Comparison of ENCODE assay signal across 8 cellular contexts in genomic region chr7:97117035-97117371, GRCh38. TPM values are rescaled to one million over a fixed set of nuclear protein-coding genes. Genes with fewer than 3 reads are reported as not detected.
DNase-seq lines count a peak whose midpoint lies in the region; ATAC-seq and TF ChIP-seq lines count a peak whose summit lies in the region.

No MANE protein-coding gene starts in this region.

- no TSS peak for BruUV-seq in PC-3 (replicated peaks; lab: Mats Ljungman, UMichigan)

- H3K27ac ChIP-seq in CD4-positive, CD25-positive, alpha-beta regulatory T cell (ENCODE audit: insufficient read depth, low read length, poor library complexity, severe bottlenecking) = peak overlapping the region; percentile 73
- H3K27ac ChIP-seq in PC-3 (ENCODE audit: low read length) (no peak overlapping the region), neural progenitor cell (no peak overlapping the region)

- no peaks in the 10 kb centered on the region for H3K27me3 ChIP-seq in CD4-positive, CD25-positive, alpha-beta regulatory T cell (ENCODE audit: control insufficient read depth, insufficient read depth, low read length)
- H3K27me3 ChIP-seq in PC-3 (ENCODE audit: low read length) (no peaks in the 10 kb centered on the region), neural progenitor cell (no peaks in the 10 kb centered on the region)

- H3K9ac ChIP-seq in PC-3 (ENCODE audit: low read length) = peak overlapping the region; percentile 12; the same call in 1 of the 2 replicates
- no peak overlapping the region for H3K9ac ChIP-seq in neural progenitor cell

- intact Hi-C loops in PC-3 (cut with micrococcal nuclease) = no loop called here

- H3K79me2 ChIP-seq in PC-3 (ENCODE audit: low read length) (peaks cover 30% of the 10 kb centered on the region), neural progenitor cell (ENCODE audit: low read depth) (peaks cover 43% of the 10 kb centered on the region)

- POLR2A ChIA-PET in PC-3 (lab: Charles Lee; ENCODE audit: unreplicated experiment) = no interaction called here

- H3K9me3 ChIP-seq in CD4-positive, CD25-positive, alpha-beta regulatory T cell (ENCODE audit: control insufficient read depth in 2 of 2, low read length in 2 of 2) = no peaks in the 10 kb centered on the region
- no peaks in the 10 kb centered on the region for H3K9me3 ChIP-seq in PC-3 (ENCODE audit: low read length)
- H3K9me3 ChIP-seq in neural progenitor cell (ENCODE audit: low read depth) = no peaks in the 10 kb centered on the region

- H2AFZ ChIP-seq in PC-3 (ENCODE audit: low read length) (peak overlapping the region; percentile 83), neural progenitor cell (replicated peaks) (peak overlapping the region; percentile 78)

- no peak for DNase-seq in CD4-positive, CD25-positive, alpha-beta regulatory T cell
- DNase-seq in PC-3 = no peak
- DNase-seq in epithelial cell of esophagus (ENCODE audit: low read depth) = no peak
- no peak for DNase-seq in neural progenitor cell (ENCODE audit: low spot score)
- DNase-seq in AG08395 (ENCODE audit: low spot score) = no peak
- DNase-seq in stimulated activated CD4-positive, alpha-beta T cell treated with anti-CD3 and anti-CD28 coated beads, Interleukin-4, amount 100 ng/mL, for 4 hours = no peak

- TF ChIP-seq CTCF in PC-3 (conservative IDR thresholded peaks at IDR 0.05; ENCODE audit: low read depth, low read length) (no peak), epithelial cell of esophagus (IDR thresholded peaks at IDR 0.05; ENCODE audit: insufficient read depth, low read depth, low read length, missing control alignments) (no peak), neural progenitor cell (IDR thresholded peaks at IDR 0.05) (no peak)

- peak overlapping the region; percentile 69 for H3K4me3 ChIP-seq in CD4-positive, CD25-positive, alpha-beta regulatory T cell (ENCODE audit: low read depth, low read length)
- H3K4me3 ChIP-seq in PC-3 (ENCODE audit: low read length) (peak overlapping the region; percentile 66; the same call in 1 of the 2 replicates), epithelial cell of esophagus (ENCODE audit: low read length) (peak overlapping the region; percentile 100), neural progenitor cell (peak overlapping the region; percentile 74)

- no peaks in the 10 kb centered on the region for H3K9me2 ChIP-seq in PC-3 (replicated peaks; ENCODE audit: low read length)

- peaks cover 0 to 7% (median 2%) of the 10 kb centered on the region in 7 donors for H3K9me3 Mint-ChIP-seq in CD4-positive, CD25-positive, alpha-beta regulatory T cell
- H3K9me3 Mint-ChIP-seq in neural progenitor cell = peaks cover 4% of the 10 kb centered on the region

- CTCF ChIA-PET in PC-3 (lab: Charles Lee) = no interaction called here

- peaks cover 16% of the 10 kb centered on the region for H3K4me1 ChIP-seq in CD4-positive, CD25-positive, alpha-beta regulatory T cell (ENCODE audit: control insufficient read depth, insufficient read depth, low read length, poor library complexity, severe bottlenecking)
- H3K4me1 ChIP-seq in PC-3 (ENCODE audit: insufficient read depth, low read length) = no peaks in the 10 kb centered on the region; the same call in 1 of the 2 replicates
- H3K4me1 ChIP-seq in neural progenitor cell = peaks cover 11% of the 10 kb centered on the region

- peaks cover 14% of the 10 kb centered on the region for H3K27me3 Mint-ChIP-seq in CD4-positive, CD25-positive, alpha-beta regulatory T cell
- no peaks in the 10 kb centered on the region for H3K27me3 Mint-ChIP-seq in neural progenitor cell (ENCODE audit: insufficient read depth, low read depth)

- peaks cover 4% of the 10 kb centered on the region for H3K36me3 Mint-ChIP-seq in CD4-positive, CD25-positive, alpha-beta regulatory T cell
- peaks cover 11% of the 10 kb centered on the region for H3K36me3 Mint-ChIP-seq in neural progenitor cell

- H3K4me3 Mint-ChIP-seq in CD4-positive, CD25-positive, alpha-beta regulatory T cell = peak overlapping the region; percentile 94 to 97 (median 96)
- H3K4me3 Mint-ChIP-seq in neural progenitor cell = peak overlapping the region; percentile 96

- peaks cover 28 to 51% (median 35%) of the 10 kb centered on the region in 4 donors for H3K4me1 Mint-ChIP-seq in CD4-positive, CD25-positive, alpha-beta regulatory T cell
- peaks cover 25% of the 10 kb centered on the region for H3K4me1 Mint-ChIP-seq in neural progenitor cell

- H3K27ac Mint-ChIP-seq in CD4-positive, CD25-positive, alpha-beta regulatory T cell = peak overlapping the region; percentile 91 to 97 (median 96)
- H3K27ac Mint-ChIP-seq in neural progenitor cell = peak overlapping the region; percentile 91

- H4K20me1 ChIP-seq in PC-3 (ENCODE audit: low read length) = no peaks in the 10 kb centered on the region
- no peaks in the 10 kb centered on the region for H4K20me1 ChIP-seq in neural progenitor cell (ENCODE audit: low read depth)

- ATAC-seq in CD4-positive, CD25-positive, alpha-beta regulatory T cell (ENCODE audit: low read depth in 2 of 2) = no peak
- ATAC-seq in PC-3 (no peak), HG03460 (IDR thresholded peaks at IDR 0.05; ENCODE audit: unreplicated experiment) (no peak), HG02840 (IDR thresholded peaks at IDR 0.05; ENCODE audit: low FRiP score, unreplicated experiment) (no peak)

- H3K36me3 ChIP-seq in CD4-positive, CD25-positive, alpha-beta regulatory T cell (ENCODE audit: control insufficient read depth, insufficient read depth, low read length) = no peaks in the 10 kb centered on the region
- H3K36me3 ChIP-seq in PC-3 (ENCODE audit: low read depth, low read length) (no peaks in the 10 kb centered on the region), neural progenitor cell (no peaks in the 10 kb centered on the region)

- H3K4me2 ChIP-seq in PC-3 (ENCODE audit: low read length) = peak overlapping the region; percentile 83
- H3K4me2 ChIP-seq in neural progenitor cell = peak overlapping the region; percentile 61

- H3F3A ChIP-seq in PC-3 (ENCODE audit: low read length, unreplicated experiment) = no peaks in the 10 kb centered on the region
- H3F3A ChIP-seq in neural progenitor cell (ENCODE audit: low read depth) = peaks cover 4% of the 10 kb centered on the region

RNA-seq across cellular contexts. Expression of gene SDHAF3, which starts 0.5 kb away (rescaled TPM):
- 9.8 TPM for total RNA-seq in CD4-positive, CD25-positive, alpha-beta regulatory T cell
- polyA plus RNA-seq in CD4-positive, CD25-positive, alpha-beta regulatory T cell = 10 to 100 TPM; 33.7 to 50.9 (median 41.1) TPM
- total RNA-seq in PC-3 (2014; rRNA removed) (9.5 and 19.9 TPM in 2 replicates), neural progenitor cell (ENCODE audit: low replicate concordance) (34.9 and 59.5 TPM in 2 replicates)
